1 cellular context compared by ENCODE assay signal in the genomic region with DNA sequence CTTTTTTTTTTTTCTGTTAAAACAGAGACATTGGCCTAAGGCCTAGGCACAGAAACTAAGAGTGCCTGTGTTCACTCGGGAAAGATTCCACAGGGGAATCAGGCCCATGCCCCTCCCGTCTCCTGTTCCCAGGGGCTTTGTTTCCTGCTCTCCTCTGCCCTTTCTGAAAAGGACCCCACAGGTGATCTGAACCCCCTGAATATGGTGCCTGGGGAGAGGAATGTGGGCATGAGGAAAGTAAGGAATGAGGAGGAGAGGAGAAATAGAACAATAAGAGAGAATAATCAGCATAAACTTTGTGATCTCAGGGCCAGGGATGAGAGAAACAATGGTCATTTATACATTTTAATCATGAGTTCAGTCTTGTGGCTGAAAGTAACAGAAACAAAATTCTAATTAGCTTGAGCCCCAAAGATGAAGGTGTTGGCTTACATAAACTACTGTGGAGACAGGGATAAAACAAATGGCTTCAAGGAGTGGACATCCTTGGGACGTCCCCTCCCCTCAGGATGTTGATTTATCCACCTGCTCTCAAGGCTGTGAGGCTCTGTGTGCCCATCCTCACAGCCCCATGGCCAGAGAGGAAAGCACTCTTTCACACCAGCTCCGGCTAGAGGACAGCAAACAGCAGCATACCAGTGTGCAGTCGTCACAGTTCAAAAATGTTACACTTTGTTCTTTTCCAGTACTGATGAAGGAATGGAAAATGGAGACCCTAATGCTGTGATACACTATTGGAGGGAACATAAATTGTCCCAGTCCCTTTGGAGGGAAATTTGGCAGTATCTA.
A peak's percentile ranks its signal among the peaks of the same experiment; 100 is the strongest.
TF ChIP-seq lines count a peak whose summit lies in the region.

No MANE protein-coding gene starts in this region.

TF ChIP-seq in HepG2, 621 proteins besides CTCF, POLR2A, EP300 and RAD21 (continued from another document and continues in another):
- TF ChIP-seq, protein P1, sequence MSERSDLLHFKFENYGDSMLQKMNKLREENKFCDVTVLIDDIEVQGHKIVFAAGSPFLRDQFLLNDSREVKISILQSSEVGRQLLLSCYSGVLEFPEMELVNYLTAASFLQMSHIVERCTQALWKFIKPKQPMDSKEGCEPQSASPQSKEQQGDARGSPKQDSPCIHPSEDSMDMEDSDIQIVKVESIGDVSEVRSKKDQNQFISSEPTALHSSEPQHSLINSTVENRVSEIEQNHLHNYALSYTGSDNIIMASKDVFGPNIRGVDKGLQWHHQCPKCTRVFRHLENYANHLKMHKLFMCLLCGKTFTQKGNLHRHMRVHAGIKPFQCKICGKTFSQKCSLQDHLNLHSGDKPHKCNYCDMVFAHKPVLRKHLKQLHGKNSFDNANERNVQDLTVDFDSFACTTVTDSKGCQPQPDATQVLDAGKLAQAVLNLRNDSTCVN (CRISPR knock-in tag; IDR thresholded peaks at IDR 0.05; ENCODE audit: borderline replicate concordance), result 0 out of 2 replicates have a peak, but pooled peaks have one; percentile 41
- TF ChIP-seq, protein P2, sequence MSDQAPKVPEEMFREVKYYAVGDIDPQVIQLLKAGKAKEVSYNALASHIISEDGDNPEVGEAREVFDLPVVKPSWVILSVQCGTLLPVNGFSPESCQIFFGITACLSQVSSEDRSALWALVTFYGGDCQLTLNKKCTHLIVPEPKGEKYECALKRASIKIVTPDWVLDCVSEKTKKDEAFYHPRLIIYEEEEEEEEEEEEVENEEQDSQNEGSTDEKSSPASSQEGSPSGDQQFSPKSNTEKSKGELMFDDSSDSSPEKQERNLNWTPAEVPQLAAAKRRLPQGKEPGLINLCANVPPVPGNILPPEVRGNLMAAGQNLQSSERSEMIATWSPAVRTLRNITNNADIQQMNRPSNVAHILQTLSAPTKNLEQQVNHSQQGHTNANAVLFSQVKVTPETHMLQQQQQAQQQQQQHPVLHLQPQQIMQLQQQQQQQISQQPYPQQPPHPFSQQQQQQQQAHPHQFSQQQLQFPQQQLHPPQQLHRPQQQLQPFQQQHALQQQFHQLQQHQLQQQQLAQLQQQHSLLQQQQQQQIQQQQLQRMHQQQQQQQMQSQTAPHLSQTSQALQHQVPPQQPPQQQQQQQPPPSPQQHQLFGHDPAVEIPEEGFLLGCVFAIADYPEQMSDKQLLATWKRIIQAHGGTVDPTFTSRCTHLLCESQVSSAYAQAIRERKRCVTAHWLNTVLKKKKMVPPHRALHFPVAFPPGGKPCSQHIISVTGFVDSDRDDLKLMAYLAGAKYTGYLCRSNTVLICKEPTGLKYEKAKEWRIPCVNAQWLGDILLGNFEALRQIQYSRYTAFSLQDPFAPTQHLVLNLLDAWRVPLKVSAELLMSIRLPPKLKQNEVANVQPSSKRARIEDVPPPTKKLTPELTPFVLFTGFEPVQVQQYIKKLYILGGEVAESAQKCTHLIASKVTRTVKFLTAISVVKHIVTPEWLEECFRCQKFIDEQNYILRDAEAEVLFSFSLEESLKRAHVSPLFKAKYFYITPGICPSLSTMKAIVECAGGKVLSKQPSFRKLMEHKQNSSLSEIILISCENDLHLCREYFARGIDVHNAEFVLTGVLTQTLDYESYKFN (CRISPR knock-in tag; conservative IDR thresholded peaks at IDR 0.05), result peak; percentile 87
- no peak for TF ChIP-seq HNRNPLL (IDR thresholded peaks at IDR 0.05; ENCODE audit: low read depth, low read length, poor library complexity, severe bottlenecking)
- TF ChIP-seq ZKSCAN8 (CRISPR knock-in tag; IDR thresholded peaks at IDR 0.05; ENCODE audit: borderline replicate concordance), result 0 out of 2 replicates have a peak, but pooled peaks have one; percentile 44
- TF ChIP-seq SNAI1 (CRISPR knock-in tag; IDR thresholded peaks at IDR 0.05; ENCODE audit: borderline replicate concordance), result 0 out of 2 replicates have a peak, but pooled peaks have one; percentile 76
- TF ChIP-seq ZFP1 (CRISPR knock-in tag; IDR thresholded peaks at IDR 0.05), result 0 out of 2 replicates have a peak, but pooled peaks have one; percentile 34
- no peak; the same call in 2 of the 3 replicates for TF ChIP-seq MXI1 (IDR thresholded peaks at IDR 0.05; ENCODE audit: borderline replicate concordance, low read depth, low read length)
- TF ChIP-seq, protein P3, sequence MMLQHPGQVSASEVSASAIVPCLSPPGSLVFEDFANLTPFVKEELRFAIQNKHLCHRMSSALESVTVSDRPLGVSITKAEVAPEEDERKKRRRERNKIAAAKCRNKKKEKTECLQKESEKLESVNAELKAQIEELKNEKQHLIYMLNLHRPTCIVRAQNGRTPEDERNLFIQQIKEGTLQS (CRISPR knock-in tag; IDR thresholded peaks at IDR 0.05), result peak; percentile 96
- TF ChIP-seq, protein P4, sequence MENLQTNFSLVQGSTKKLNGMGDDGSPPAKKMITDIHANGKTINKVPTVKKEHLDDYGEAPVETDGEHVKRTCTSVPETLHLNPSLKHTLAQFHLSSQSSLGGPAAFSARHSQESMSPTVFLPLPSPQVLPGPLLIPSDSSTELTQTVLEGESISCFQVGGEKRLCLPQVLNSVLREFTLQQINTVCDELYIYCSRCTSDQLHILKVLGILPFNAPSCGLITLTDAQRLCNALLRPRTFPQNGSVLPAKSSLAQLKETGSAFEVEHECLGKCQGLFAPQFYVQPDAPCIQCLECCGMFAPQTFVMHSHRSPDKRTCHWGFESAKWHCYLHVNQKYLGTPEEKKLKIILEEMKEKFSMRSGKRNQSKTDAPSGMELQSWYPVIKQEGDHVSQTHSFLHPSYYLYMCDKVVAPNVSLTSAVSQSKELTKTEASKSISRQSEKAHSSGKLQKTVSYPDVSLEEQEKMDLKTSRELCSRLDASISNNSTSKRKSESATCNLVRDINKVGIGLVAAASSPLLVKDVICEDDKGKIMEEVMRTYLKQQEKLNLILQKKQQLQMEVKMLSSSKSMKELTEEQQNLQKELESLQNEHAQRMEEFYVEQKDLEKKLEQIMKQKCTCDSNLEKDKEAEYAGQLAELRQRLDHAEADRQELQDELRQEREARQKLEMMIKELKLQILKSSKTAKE (CRISPR knock-in tag; IDR thresholded peaks at IDR 0.05; ENCODE audit: borderline replicate concordance), result 0 out of 2 replicates have a peak, but pooled peaks have one; percentile 32
- TF ChIP-seq ZNF572 (CRISPR knock-in tag; IDR thresholded peaks at IDR 0.05), result no peak
- TF ChIP-seq ZNF3 (CRISPR knock-in tag; IDR thresholded peaks at IDR 0.05), result no peak
- TF ChIP-seq ZBTB7B (CRISPR knock-in tag; IDR thresholded peaks at IDR 0.05), result peak; percentile 76; the same call in 1 of the 2 replicates
- no peak for TF ChIP-seq KLF15 (CRISPR knock-in tag; IDR thresholded peaks at IDR 0.05; ENCODE audit: borderline replicate concordance)
- no peak for TF ChIP-seq ZNF101 (CRISPR knock-in tag; IDR thresholded peaks at IDR 0.05; ENCODE audit: borderline replicate concordance, low read depth)
- TF ChIP-seq ZNF230 (CRISPR knock-in tag; IDR thresholded peaks at IDR 0.05), result 0 out of 2 replicates have a peak, but pooled peaks have one; percentile 46
- no peak for TF ChIP-seq TIGD3 (CRISPR knock-in tag; IDR thresholded peaks at IDR 0.05; ENCODE audit: borderline replicate concordance)
- TF ChIP-seq ZNF34 (CRISPR knock-in tag; IDR thresholded peaks at IDR 0.05; ENCODE audit: borderline replicate concordance), result no peak
- peak; percentile 99 for TF ChIP-seq TEAD3 (CRISPR knock-in tag; optimal IDR thresholded peaks at IDR 0.05; ENCODE audit: borderline replicate concordance)
- no peak for TF ChIP-seq LCORL (IDR thresholded peaks at IDR 0.05)
- peak; percentile 82 for TF ChIP-seq LCORL (CRISPR knock-in tag; IDR thresholded peaks at IDR 0.05)
- TF ChIP-seq MTA3 (CRISPR knock-in tag; IDR thresholded peaks at IDR 0.05), result no peak
- no peak for TF ChIP-seq ZNF18 (CRISPR knock-in tag; IDR thresholded peaks at IDR 0.05; ENCODE audit: insufficient replicate concordance)
- no peak for TF ChIP-seq ZFP90 (CRISPR knock-in tag; IDR thresholded peaks at IDR 0.05; ENCODE audit: borderline replicate concordance)
- no peak for TF ChIP-seq ZNF761 (CRISPR knock-in tag; conservative IDR thresholded peaks at IDR 0.05)
- 0 out of 2 replicates have a peak, but pooled peaks have one; percentile 30 for TF ChIP-seq TCF7 (IDR thresholded peaks at IDR 0.05; ENCODE audit: low read depth)
- no peak for TF ChIP-seq MBNL3 (CRISPR knock-in tag; conservative IDR thresholded peaks at IDR 0.05)
- peak; percentile 67 for TF ChIP-seq THAP11 (CRISPR knock-in tag; IDR thresholded peaks at IDR 0.05)
- TF ChIP-seq ZNF510 (CRISPR knock-in tag; IDR thresholded peaks at IDR 0.05; ENCODE audit: low read depth), result peak; percentile 66; the same call in 1 of the 2 replicates
- no peak for TF ChIP-seq ASH2L (IDR thresholded peaks at IDR 0.05; ENCODE audit: insufficient read length, low read depth, low read length)
- TF ChIP-seq CBX2 (IDR thresholded peaks at IDR 0.05; ENCODE audit: low read depth, low read length), result no peak
- TF ChIP-seq CBX2 (CRISPR knock-in tag; IDR thresholded peaks at IDR 0.05; ENCODE audit: low read depth), result no peak
- TF ChIP-seq, protein P5, sequence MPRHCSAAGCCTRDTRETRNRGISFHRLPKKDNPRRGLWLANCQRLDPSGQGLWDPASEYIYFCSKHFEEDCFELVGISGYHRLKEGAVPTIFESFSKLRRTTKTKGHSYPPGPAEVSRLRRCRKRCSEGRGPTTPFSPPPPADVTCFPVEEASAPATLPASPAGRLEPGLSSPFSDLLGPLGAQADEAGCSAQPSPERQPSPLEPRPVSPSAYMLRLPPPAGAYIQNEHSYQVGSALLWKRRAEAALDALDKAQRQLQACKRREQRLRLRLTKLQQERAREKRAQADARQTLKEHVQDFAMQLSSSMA (CRISPR knock-in tag; IDR thresholded peaks at IDR 0.05), result no peak
- TF ChIP-seq JUND (CRISPR knock-in tag; IDR thresholded peaks at IDR 0.05), result peak; percentile 97
- peak; percentile 72 for TF ChIP-seq ZMYM3 (CRISPR knock-in tag; IDR thresholded peaks at IDR 0.05)
- TF ChIP-seq, protein P6, sequence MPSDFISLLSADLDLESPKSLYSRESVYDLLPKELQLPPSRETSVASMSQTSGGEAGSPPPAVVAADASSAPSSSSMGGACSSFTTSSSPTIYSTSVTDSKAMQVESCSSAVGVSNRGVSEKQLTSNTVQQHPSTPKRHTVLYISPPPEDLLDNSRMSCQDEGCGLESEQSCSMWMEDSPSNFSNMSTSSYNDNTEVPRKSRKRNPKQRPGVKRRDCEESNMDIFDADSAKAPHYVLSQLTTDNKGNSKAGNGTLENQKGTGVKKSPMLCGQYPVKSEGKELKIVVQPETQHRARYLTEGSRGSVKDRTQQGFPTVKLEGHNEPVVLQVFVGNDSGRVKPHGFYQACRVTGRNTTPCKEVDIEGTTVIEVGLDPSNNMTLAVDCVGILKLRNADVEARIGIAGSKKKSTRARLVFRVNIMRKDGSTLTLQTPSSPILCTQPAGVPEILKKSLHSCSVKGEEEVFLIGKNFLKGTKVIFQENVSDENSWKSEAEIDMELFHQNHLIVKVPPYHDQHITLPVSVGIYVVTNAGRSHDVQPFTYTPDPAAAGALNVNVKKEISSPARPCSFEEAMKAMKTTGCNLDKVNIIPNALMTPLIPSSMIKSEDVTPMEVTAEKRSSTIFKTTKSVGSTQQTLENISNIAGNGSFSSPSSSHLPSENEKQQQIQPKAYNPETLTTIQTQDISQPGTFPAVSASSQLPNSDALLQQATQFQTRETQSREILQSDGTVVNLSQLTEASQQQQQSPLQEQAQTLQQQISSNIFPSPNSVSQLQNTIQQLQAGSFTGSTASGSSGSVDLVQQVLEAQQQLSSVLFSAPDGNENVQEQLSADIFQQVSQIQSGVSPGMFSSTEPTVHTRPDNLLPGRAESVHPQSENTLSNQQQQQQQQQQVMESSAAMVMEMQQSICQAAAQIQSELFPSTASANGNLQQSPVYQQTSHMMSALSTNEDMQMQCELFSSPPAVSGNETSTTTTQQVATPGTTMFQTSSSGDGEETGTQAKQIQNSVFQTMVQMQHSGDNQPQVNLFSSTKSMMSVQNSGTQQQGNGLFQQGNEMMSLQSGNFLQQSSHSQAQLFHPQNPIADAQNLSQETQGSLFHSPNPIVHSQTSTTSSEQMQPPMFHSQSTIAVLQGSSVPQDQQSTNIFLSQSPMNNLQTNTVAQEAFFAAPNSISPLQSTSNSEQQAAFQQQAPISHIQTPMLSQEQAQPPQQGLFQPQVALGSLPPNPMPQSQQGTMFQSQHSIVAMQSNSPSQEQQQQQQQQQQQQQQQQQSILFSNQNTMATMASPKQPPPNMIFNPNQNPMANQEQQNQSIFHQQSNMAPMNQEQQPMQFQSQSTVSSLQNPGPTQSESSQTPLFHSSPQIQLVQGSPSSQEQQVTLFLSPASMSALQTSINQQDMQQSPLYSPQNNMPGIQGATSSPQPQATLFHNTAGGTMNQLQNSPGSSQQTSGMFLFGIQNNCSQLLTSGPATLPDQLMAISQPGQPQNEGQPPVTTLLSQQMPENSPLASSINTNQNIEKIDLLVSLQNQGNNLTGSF (CRISPR knock-in tag; IDR thresholded peaks at IDR 0.05), result no peak
- peak; percentile 89 for TF ChIP-seq ERF (CRISPR knock-in tag; IDR thresholded peaks at IDR 0.05)
- no peak for TF ChIP-seq HIVEP1 (CRISPR knock-in tag; IDR thresholded peaks at IDR 0.05)
- TF ChIP-seq, protein P7, sequence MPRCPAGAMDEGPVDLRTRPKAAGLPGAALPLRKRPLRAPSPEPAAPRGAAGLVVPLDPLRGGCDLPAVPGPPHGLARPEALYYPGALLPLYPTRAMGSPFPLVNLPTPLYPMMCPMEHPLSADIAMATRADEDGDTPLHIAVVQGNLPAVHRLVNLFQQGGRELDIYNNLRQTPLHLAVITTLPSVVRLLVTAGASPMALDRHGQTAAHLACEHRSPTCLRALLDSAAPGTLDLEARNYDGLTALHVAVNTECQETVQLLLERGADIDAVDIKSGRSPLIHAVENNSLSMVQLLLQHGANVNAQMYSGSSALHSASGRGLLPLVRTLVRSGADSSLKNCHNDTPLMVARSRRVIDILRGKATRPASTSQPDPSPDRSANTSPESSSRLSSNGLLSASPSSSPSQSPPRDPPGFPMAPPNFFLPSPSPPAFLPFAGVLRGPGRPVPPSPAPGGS (CRISPR knock-in tag; IDR thresholded peaks at IDR 0.05), result 0 out of 2 replicates have a peak, but pooled peaks have one; percentile 32
- no peak for TF ChIP-seq IRX3 (CRISPR knock-in tag; IDR thresholded peaks at IDR 0.05; ENCODE audit: borderline replicate concordance, low read depth)
- TF ChIP-seq ZNF563 (CRISPR knock-in tag; IDR thresholded peaks at IDR 0.05), result no peak
- TF ChIP-seq RXRA (CRISPR knock-in tag; IDR thresholded peaks at IDR 0.05), result peak; percentile 67; the same call in 1 of the 2 replicates
- no peak for TF ChIP-seq AHR (CRISPR knock-in tag; IDR thresholded peaks at IDR 0.05)
